8 cellular contexts compared by ENCODE assay signal in the genomic region with DNA sequence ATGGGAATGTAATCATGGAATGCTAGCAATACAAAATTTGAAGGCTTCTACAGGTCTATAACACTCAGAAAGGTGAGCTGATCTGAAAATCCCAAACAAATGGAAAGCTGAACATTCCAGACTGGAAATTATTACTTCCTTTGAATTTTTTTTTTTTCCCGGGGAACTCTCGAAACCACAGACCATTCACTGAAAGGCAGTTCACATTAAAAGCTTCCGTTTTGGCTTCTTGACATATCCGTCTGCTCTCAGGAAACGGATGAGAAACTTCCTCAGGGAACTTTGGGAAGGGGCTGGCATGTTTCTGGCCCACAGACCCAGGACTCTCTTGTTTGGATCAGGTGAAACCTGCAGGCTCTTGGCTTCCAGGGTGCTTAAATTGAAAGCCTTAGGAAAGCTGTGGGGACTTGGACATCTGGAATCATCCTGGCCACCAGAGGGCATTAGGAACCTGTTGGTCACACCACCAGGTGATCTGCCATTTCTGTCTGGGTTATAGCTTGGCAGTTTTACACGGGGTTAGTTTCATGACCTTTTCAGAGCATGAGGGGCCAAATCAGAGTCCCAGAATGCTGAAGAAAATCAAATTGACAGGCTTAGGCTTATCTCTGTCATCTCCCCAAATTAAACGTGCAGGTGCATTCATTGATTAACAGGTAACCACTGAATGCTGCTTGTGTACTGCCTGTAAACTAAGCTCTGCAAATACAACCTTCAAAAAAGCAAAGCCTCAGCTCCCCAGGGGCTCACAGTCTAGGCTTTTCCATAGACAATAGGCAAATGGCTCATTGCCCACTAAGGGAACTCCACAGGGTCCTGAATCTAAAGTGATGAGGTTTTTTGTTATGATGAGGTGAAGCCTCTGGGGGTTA. TPM values are rescaled to one million over a fixed set of nuclear protein-coding genes. Genes with fewer than 3 reads are reported as not detected.
DNase-seq lines count a peak whose midpoint lies in the region; ATAC-seq and TF ChIP-seq lines count a peak whose summit lies in the region.

No MANE protein-coding gene starts in this region.

- no peaks in the 10 kb centered on the region for H3K36me3 ChIP-seq in naive thymus-derived CD4-positive, alpha-beta T cell (ENCODE audit: control insufficient read depth in 2 of 3, insufficient read depth in 3 of 3, low read length in 3 of 3)

- H3K36me3 Mint-ChIP-seq in activated CD4-positive, alpha-beta memory T cell treated with anti-CD3 and anti-CD28 coated beads for 36 hours, result no peaks in the 10 kb centered on the region
- no peaks in the 10 kb centered on the region for H3K36me3 Mint-ChIP-seq in endothelial cell (ENCODE audit: low read depth, unreplicated experiment)
- no peaks in the 10 kb centered on the region for H3K36me3 Mint-ChIP-seq in naive thymus-derived CD4-positive, alpha-beta T cell

- H3K4me1 ChIP-seq in naive thymus-derived CD4-positive, alpha-beta T cell (ENCODE audit: control insufficient read depth in 2 of 2, insufficient read depth in 2 of 2, low read length in 2 of 2), result no peaks in the 10 kb centered on the region

- CTCF ChIA-PET in activated CD4-positive, alpha-beta memory T cell treated with anti-CD3 and anti-CD28 coated beads for 36 hours (lab: Charles Lee), result interaction anchor here (0.6 to 5.4 kb wide), 54 partner anchors 10 to 307 kb away, joined by 3 to 273 read pairs (median 5); partner anchors contain the start of gene GRAMD1B
- CTCF ChIA-PET in naive thymus-derived CD4-positive, alpha-beta T cell (lab: Charles Lee), result interaction anchor here (0.7 to 7.8 kb wide), 21 partner anchors 9 to 287 kb away, joined by 3 to 190 read pairs (median 5); partner anchors contain the start of gene GRAMD1B

- H3K4me3 ChIP-seq in naive thymus-derived CD4-positive, alpha-beta T cell (ENCODE audit: low read length), result no peak overlapping the region

- peaks cover 6% of the 10 kb centered on the region for H3K27me3 Mint-ChIP-seq in activated CD4-positive, alpha-beta memory T cell treated with anti-CD3 and anti-CD28 coated beads for 36 hours
- peaks cover 3% of the 10 kb centered on the region for H3K27me3 Mint-ChIP-seq in endothelial cell (ENCODE audit: unreplicated experiment)
- H3K27me3 Mint-ChIP-seq in naive thymus-derived CD4-positive, alpha-beta T cell, result peaks cover 0 to 12% (median 0%) of the 10 kb centered on the region in 5 donors

- ATAC-seq in HG02884 (IDR thresholded peaks at IDR 0.05; ENCODE audit: unreplicated experiment) (peak; percentile 50), GM21528 (IDR thresholded peaks at IDR 0.05; ENCODE audit: low FRiP score, unreplicated experiment) (no peak)
- peak; percentile 79 for ATAC-seq in naive thymus-derived CD4-positive, alpha-beta T cell

- no peaks in the 10 kb centered on the region for H3K27me3 ChIP-seq in naive thymus-derived CD4-positive, alpha-beta T cell (ENCODE audit: control insufficient read depth in 2 of 2, insufficient read depth in 2 of 2, low read length in 2 of 2)

- no peak overlapping the region for H3K27ac ChIP-seq in naive thymus-derived CD4-positive, alpha-beta T cell (ENCODE audit: low read depth, low read length)

- no peaks in the 10 kb centered on the region for H3K9me3 ChIP-seq in naive thymus-derived CD4-positive, alpha-beta T cell (ENCODE audit: control insufficient read depth in 2 of 3, low read length in 3 of 3)

- peak; percentile 41 for TF ChIP-seq CTCF in endothelial cell (IDR thresholded peaks at IDR 0.05; ENCODE audit: unreplicated experiment)

- H3K27ac Mint-ChIP-seq in activated CD4-positive, alpha-beta memory T cell treated with anti-CD3 and anti-CD28 coated beads for 36 hours, result peak overlapping the region; percentile 65
- H3K27ac Mint-ChIP-seq in endothelial cell (ENCODE audit: unreplicated experiment), result peak overlapping the region; percentile 48
- peak overlapping the region in 1 of 9 donors; percentile 81 for H3K27ac Mint-ChIP-seq in naive thymus-derived CD4-positive, alpha-beta T cell

- peak overlapping the region; percentile 55 for H3K4me3 Mint-ChIP-seq in activated CD4-positive, alpha-beta memory T cell treated with anti-CD3 and anti-CD28 coated beads for 36 hours
- H3K4me3 Mint-ChIP-seq in endothelial cell (ENCODE audit: unreplicated experiment), result no peak overlapping the region
- peak overlapping the region in 2 of 10 donors; percentile 59 to 82 for H3K4me3 Mint-ChIP-seq in naive thymus-derived CD4-positive, alpha-beta T cell

- peaks cover 33% of the 10 kb centered on the region for H3K4me1 Mint-ChIP-seq in activated CD4-positive, alpha-beta memory T cell treated with anti-CD3 and anti-CD28 coated beads for 36 hours (ENCODE audit: low read depth)
- peaks cover 61% of the 10 kb centered on the region for H3K4me1 Mint-ChIP-seq in endothelial cell (ENCODE audit: unreplicated experiment)
- H3K4me1 Mint-ChIP-seq in naive thymus-derived CD4-positive, alpha-beta T cell, result peaks cover 0 to 65% (median 0%) of the 10 kb centered on the region in 7 donors

- intact Hi-C loops in activated CD4-positive, alpha-beta memory T cell treated with anti-CD3 and anti-CD28 coated beads for 36 hours (cut with micrococcal nuclease), result loop anchor here (1.0 to 5.0 kb wide), 9 partner anchors 23 to 170 kb away; partner anchors contain the start of gene GRAMD1B
- intact Hi-C loops in naive thymus-derived CD4-positive, alpha-beta T cell (cut with micrococcal nuclease), result loop anchor here (1.0 to 10.0 kb wide), 9 partner anchors 23 to 303 kb away; partner anchors contain the start of gene GRAMD1B (in 2 of the 2)

- H3K9me3 Mint-ChIP-seq in activated CD4-positive, alpha-beta memory T cell treated with anti-CD3 and anti-CD28 coated beads for 36 hours, result no peaks in the 10 kb centered on the region
- H3K9me3 Mint-ChIP-seq in endothelial cell (ENCODE audit: unreplicated experiment), result no peaks in the 10 kb centered on the region
- H3K9me3 Mint-ChIP-seq in naive thymus-derived CD4-positive, alpha-beta T cell, result no peaks in the 10 kb centered on the region

- DNase-seq in ELR (ENCODE audit: low read depth) (peak; percentile 85), NCI-H524 (lab: John Stamatoyannopoulos, UW) (peak; percentile 40 to 81), endothelial cell (ENCODE audit: low spot score) (peak; percentile 66), stromal cell of bone marrow (ENCODE audit: low read depth) (peak; percentile 50)
- peak; percentile 72 for DNase-seq in activated CD4-positive, alpha-beta memory T cell treated with anti-CD3 and anti-CD28 coated beads for 36 hours
- peak; percentile 23 to 70 (median 48) for DNase-seq in naive thymus-derived CD4-positive, alpha-beta T cell

- POLR2A ChIA-PET in activated CD4-positive, alpha-beta memory T cell treated with anti-CD3 and anti-CD28 coated beads for 36 hours (lab: Charles Lee), result interaction anchor here (0.7 to 2.0 kb wide), 3 partner anchors 26 to 55 kb away, joined by 3 to 10 read pairs (median 3); no protein-coding TSS in a partner anchor
- POLR2A ChIA-PET in naive thymus-derived CD4-positive, alpha-beta T cell (lab: Charles Lee), result interaction anchor here (1.5 to 2.6 kb wide), 2 partner anchors 24 to 71 kb away, joined by 3 to 8 read pairs; no protein-coding TSS in a partner anchor

RNA-seq across cellular contexts. Expression of gene GRAMD1B, which starts 22.7 kb away (rescaled TPM):
- total RNA-seq in activated CD4-positive, alpha-beta memory T cell treated with anti-CD3 and anti-CD28 coated beads for 36 hours, result 10 to 100 TPM; 36.8 to 39.0 TPM
- 49.6 TPM for total RNA-seq in endothelial cell (ENCODE audit: unreplicated experiment)
- total RNA-seq in naive thymus-derived CD4-positive, alpha-beta T cell, result 10 to 100 TPM in 4 of 5 experiments, 1 to 10 TPM in 1; 9.7 to 88.9 (median 14.0) TPM
- 1 to 10 TPM; 1.7 to 2.3 TPM for polyA plus RNA-seq in naive thymus-derived CD4-positive, alpha-beta T cell
